In the genomic region with DNA sequence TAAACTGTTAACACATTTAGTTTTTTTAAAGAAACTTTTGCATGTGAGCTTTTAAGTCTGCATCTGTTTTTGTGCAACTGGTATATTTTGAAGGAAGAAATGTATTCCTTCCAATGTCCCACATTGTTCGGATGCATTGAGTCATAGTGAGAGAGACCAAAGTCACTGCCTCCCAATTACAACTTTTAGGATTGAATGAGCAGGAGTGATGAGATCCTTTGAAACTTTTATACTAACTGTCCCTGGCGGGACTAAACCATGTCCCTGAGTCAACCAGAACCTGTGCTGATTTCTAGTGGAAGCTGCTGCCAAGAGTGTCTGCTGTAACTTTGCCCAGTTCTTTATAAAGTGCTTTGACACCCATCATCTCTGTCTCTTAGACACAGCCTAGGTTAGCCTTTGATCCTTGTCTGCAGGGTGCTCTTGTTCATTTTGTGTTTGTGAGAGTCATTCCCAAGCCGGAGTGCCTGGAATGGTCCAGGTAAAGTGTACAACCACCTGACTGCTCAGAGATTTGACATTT, we compare ENCODE assay signal across 26 cellular contexts.
"Had no signal": no experiment of that assay in that cellular context is flagged by ENCODE, and none has a peak within 500 bp of the region (broad histone marks: within the 10 kb centered on the region; RNA-seq: fewer than 3 reads in every experiment).

No MANE protein-coding gene starts in this region.

- ATAC-seq: activated CD8-positive, alpha-beta memory T cell treated with anti-CD3 and anti-CD28 coated beads, Interleukin-2, amount 10 ng/mL, durations not matched to agents 7 days and 5 days; activated CD8-positive, alpha-beta T cell treated with anti-CD3 and anti-CD28 coated beads, Interleukin-2, amount 10 ng/mL, durations not matched to agents 7 days and 5 days; activated naive CD4-positive, alpha-beta T cell treated with anti-CD3 and anti-CD28 coated beads, Interleukin-2, amount 50 U/mL, for 72 hours; activated T-cell treated with anti-CD3 and anti-CD28 coated beads, Interleukin-2, amount 50 U/mL, for 72 hours; esophagus mucosa; lower lobe of right lung; natural killer cell; psoas muscle had no signal

- H3K27me3 ChIP-seq: cardiac muscle cell, neural progenitor cell, tibial artery had no signal

- DNase-seq: activated B cell treated with CpG ODN at 0.5 μM for 24 hours; activated CD8-positive, alpha-beta memory T cell treated with anti-CD3 and anti-CD28 coated beads, Interleukin-2, amount 10 ng/mL, durations not matched to agents 7 days and 5 days; activated CD8-positive, alpha-beta T cell treated with anti-CD3 and anti-CD28 coated beads, Interleukin-2, amount 10 ng/mL, durations not matched to agents 7 days and 5 days; activated naive CD4-positive, alpha-beta T cell; activated T-cell treated with anti-CD3 and anti-CD28 coated beads, Interleukin-2, amount 50 U/mL, for 72 hours; cerebellar nuclear complex; dorsolateral prefrontal cortex; foreskin fibroblast; heart left ventricle; hypothalamus; immature natural killer cell; lower lobe of right lung; natural killer cell; occipital lobe; psoas muscle; spleen; stimulated activated naive CD4-positive, alpha-beta T cell; T-helper 2 cell; tibial artery had no signal

- H3K36me3 ChIP-seq: cardiac muscle cell, heart left ventricle, lower lobe of right lung, neural progenitor cell, spleen, suprapubic skin, tibial artery had no signal

- H3K27ac ChIP-seq: cardiac muscle cell, coronary artery, dorsolateral prefrontal cortex, heart left ventricle, lower lobe of right lung, neural progenitor cell, parathyroid adenoma, psoas muscle, spleen, suprapubic skin, tibial artery had no signal

- H3K4me1 ChIP-seq: lower lobe of right lung, parathyroid adenoma, psoas muscle, spleen, suprapubic skin, tibial artery had no signal

- H3K4me3 ChIP-seq: cardiac muscle cell, coronary artery, dorsolateral prefrontal cortex, heart left ventricle, lower lobe of right lung, neural progenitor cell, psoas muscle, spleen, suprapubic skin, tibial artery had no signal

- H3K9me3 ChIP-seq: heart left ventricle, lower lobe of right lung, psoas muscle, suprapubic skin, tibial artery had no signal
